Comparison of ENCODE assay signal across 20 cellular contexts in genomic region chr4:84221704-84222103, GRCh38.
"Had no signal": no experiment of that assay in that cellular context is flagged by ENCODE, and none has a peak within 500 bp of the region (broad histone marks: within the 10 kb centered on the region; RNA-seq: fewer than 3 reads in every experiment).

No MANE protein-coding gene starts in this region.

- H3K4me1 Mint-ChIP-seq: activated CD4-positive, alpha-beta T cell treated with anti-CD3 and anti-CD28 coated beads for 36 hours; stimulated activated memory B cell treated with anti-CD40 and anti-IgM and Interleukin-4, amounts not matched to agents 10 μg/mL and 1 μg/mL and 100 μg/mL, for 72 hours had no signal

- H3K4me1 ChIP-seq: adrenal gland, breast epithelium, lower lobe of right lung, testis had no signal

- H3K9me3 ChIP-seq: adrenal gland, breast epithelium, lower lobe of right lung, testis, upper lobe of right lung had no signal

- H3K36me3 ChIP-seq: adrenal gland, breast epithelium, lower lobe of right lung, upper lobe of right lung had no signal

- H3K4me3 ChIP-seq: adrenal gland, breast epithelium, lower lobe of right lung, smooth muscle cell, testis, upper lobe of right lung had no signal

- H3K27ac ChIP-seq: adrenal gland, breast epithelium, lower lobe of right lung, testis, upper lobe of right lung had no signal

- H3K27me3 ChIP-seq: adrenal gland, breast epithelium, testis, upper lobe of right lung had no signal

- H3K27me3 Mint-ChIP-seq: dendritic cell treated with granulocyte-macrophage colony-stimulating factor and Interleukin-4, amounts not matched to agents 40 ng/mL and 50 ng/mL, for 4 days; natural killer cell treated with Interleukin-12 subunit alpha and Interleukin-12 subunit beta and Interleukin-15 and Interleukin-18, amount 100 ng/mL, for 72 hours; stimulated activated memory B cell treated with anti-CD40 and anti-IgM and Interleukin-4, amounts not matched to agents 10 μg/mL and 1 μg/mL and 100 μg/mL, for 72 hours had no signal

- H3K27ac Mint-ChIP-seq: activated CD4-positive, alpha-beta T cell treated with anti-CD3 and anti-CD28 coated beads for 36 hours; activated naive CD4-positive, alpha-beta T cell treated with anti-CD3 and anti-CD28 coated beads, Interleukin-2, amount 50 U/mL, for 72 hours; activated T-helper 1 cell treated with anti-CD3 and anti-CD28 coated beads, Interleukin-12 subunit alpha, Interleukin-12 subunit beta, Interleukin-2, Interleukin-4 antibody, amounts not matched to agents 30 ng/mL and 10 ng/mL and 1 ng/mL, durations not matched to agents 14 hours and 24 hours and 36 hours; dendritic cell treated with granulocyte-macrophage colony-stimulating factor and Interleukin-4, amounts not matched to agents 40 ng/mL and 50 ng/mL, for 4 days; natural killer cell treated with Interleukin-12 subunit alpha and Interleukin-12 subunit beta and Interleukin-15 and Interleukin-18, amount 100 ng/mL, for 72 hours; stimulated activated memory B cell treated with anti-CD40 and anti-IgM and Interleukin-4, amounts not matched to agents 10 μg/mL and 1 μg/mL and 100 μg/mL, for 72 hours had no signal

- H3K4me2 ChIP-seq: smooth muscle cell had no signal

- H3K36me3 Mint-ChIP-seq: activated naive CD4-positive, alpha-beta T cell treated with anti-CD3 and anti-CD28 coated beads, Interleukin-2, amount 50 U/mL, for 72 hours; natural killer cell treated with Interleukin-12 subunit alpha and Interleukin-12 subunit beta and Interleukin-15 and Interleukin-18, amount 100 ng/mL, for 72 hours; stimulated activated memory B cell treated with anti-CD40 and anti-IgM and Interleukin-4, amounts not matched to agents 10 μg/mL and 1 μg/mL and 100 μg/mL, for 72 hours had no signal

- DNase-seq: activated CD4-positive, alpha-beta T cell treated with anti-CD3 and anti-CD28 coated beads for 36 hours; activated CD4-positive, alpha-beta T cell treated with anti-CD3 and anti-CD28 coated beads, Interleukin-2, amount 50 U/mL, for 48 hours; activated gamma-delta T cell treated with Interleukin-2 at 50 U/mL for 16 hours; adrenal gland; effector memory CD4-positive, alpha-beta T cell; foreskin fibroblast; hippocampal formation; lower lobe of right lung; nucleus accumbens; stimulated activated CD4-positive, alpha-beta T cell treated with anti-CD3 and anti-CD28 coated beads, Interleukin-4, amount 100 ng/mL, for 24 hours; testis; upper lobe of right lung had no signal

- H3K9me3 Mint-ChIP-seq: activated naive CD4-positive, alpha-beta T cell treated with anti-CD3 and anti-CD28 coated beads, Interleukin-2, amount 50 U/mL, for 72 hours; activated T-helper 1 cell treated with anti-CD3 and anti-CD28 coated beads, Interleukin-12 subunit alpha, Interleukin-12 subunit beta, Interleukin-2, Interleukin-4 antibody, amounts not matched to agents 30 ng/mL and 10 ng/mL and 1 ng/mL, durations not matched to agents 14 hours and 24 hours and 36 hours; dendritic cell treated with granulocyte-macrophage colony-stimulating factor and Interleukin-4, amounts not matched to agents 40 ng/mL and 50 ng/mL, for 4 days had no signal

- ATAC-seq: activated CD4-positive, alpha-beta T cell treated with anti-CD3 and anti-CD28 coated beads for 36 hours; activated naive CD4-positive, alpha-beta T cell treated with anti-CD3 and anti-CD28 coated beads, Interleukin-2, amount 50 U/mL, for 72 hours; lower lobe of right lung; natural killer cell treated with Interleukin-12 subunit alpha and Interleukin-12 subunit beta and Interleukin-15 and Interleukin-18, amount 100 ng/mL, for 72 hours; sciatic nerve; stimulated activated memory B cell treated with anti-CD40 and anti-IgM and Interleukin-4, amounts not matched to agents 10 μg/mL and 1 μg/mL and 100 μg/mL, for 72 hours; upper lobe of right lung had no signal

- H3K4me3 Mint-ChIP-seq: activated CD4-positive, alpha-beta T cell treated with anti-CD3 and anti-CD28 coated beads for 36 hours; activated T-helper 1 cell treated with anti-CD3 and anti-CD28 coated beads, Interleukin-12 subunit alpha, Interleukin-12 subunit beta, Interleukin-2, Interleukin-4 antibody, amounts not matched to agents 30 ng/mL and 10 ng/mL and 1 ng/mL, durations not matched to agents 14 hours and 24 hours and 36 hours; dendritic cell treated with granulocyte-macrophage colony-stimulating factor and Interleukin-4, amounts not matched to agents 40 ng/mL and 50 ng/mL, for 4 days; natural killer cell treated with Interleukin-12 subunit alpha and Interleukin-12 subunit beta and Interleukin-15 and Interleukin-18, amount 100 ng/mL, for 72 hours; stimulated activated memory B cell treated with anti-CD40 and anti-IgM and Interleukin-4, amounts not matched to agents 10 μg/mL and 1 μg/mL and 100 μg/mL, for 72 hours had no signal
